ENCODE assay signal across 22 cellular contexts in the genomic region with DNA sequence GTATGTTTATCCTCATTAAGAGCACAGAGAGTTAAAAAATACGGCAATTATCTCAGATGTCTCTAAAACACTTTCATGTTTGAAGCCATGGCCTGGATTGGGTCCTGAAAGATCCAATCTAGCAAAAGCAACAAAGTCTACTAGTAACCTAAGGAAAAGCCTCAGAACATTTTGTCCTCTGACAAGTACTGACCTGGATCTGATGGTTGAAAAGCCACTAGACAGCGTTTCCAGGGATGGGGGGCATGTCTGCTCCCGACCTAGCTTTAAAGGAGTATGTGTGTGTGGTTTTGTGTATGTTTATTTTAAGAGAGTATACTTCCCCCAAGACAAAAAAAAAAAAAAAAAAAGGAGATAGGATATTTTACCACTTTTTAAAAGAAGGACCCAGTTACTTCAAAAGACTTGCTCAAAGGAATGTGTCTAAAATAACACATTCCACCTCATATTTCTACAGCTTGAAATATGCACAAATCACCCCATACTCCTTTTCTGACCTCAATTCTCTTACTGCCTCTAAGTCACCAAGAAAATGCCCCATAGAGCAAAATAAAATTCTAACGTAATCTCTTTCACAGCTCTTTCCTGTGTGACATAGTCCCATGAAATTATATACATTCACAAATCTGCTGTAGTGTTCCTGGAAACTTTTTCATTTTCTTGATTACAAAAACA.
DNase-seq lines count a peak whose midpoint lies in the region; ATAC-seq, FAIRE-seq and TF ChIP-seq lines count a peak whose summit lies in the region.
"Had no signal": no experiment of that assay in that cellular context is flagged by ENCODE, and none has a peak within 500 bp of the region (broad histone marks: within the 10 kb centered on the region; RNA-seq: fewer than 3 reads in every experiment).

No MANE protein-coding gene starts in this region.

- no peak for TF ChIP-seq POLR2A in thyroid gland (IDR thresholded peaks at IDR 0.05)

- H2AFZ ChIP-seq in keratinocyte (ENCODE audit: control insufficient read depth, low read length): peak overlapping the region; percentile 11

- no peak overlapping the region for H3K9ac ChIP-seq in adipocyte (ENCODE audit: low read length)
- H3K9ac ChIP-seq in keratinocyte (ENCODE audit: control insufficient read depth, extremely low read depth, insufficient read depth, low read length): no peak overlapping the region

- no peaks in the 10 kb centered on the region for H3K36me3 ChIP-seq in adipocyte (ENCODE audit: control insufficient read depth, insufficient read depth, low read length, severe bottlenecking)
- H3K36me3 ChIP-seq in keratinocyte (ENCODE audit: control insufficient read depth in 2 of 2, extremely low read depth in 1 of 2, insufficient read depth in 2 of 2, low read length in 2 of 2): no peaks in the 10 kb centered on the region
- H3K36me3 ChIP-seq in thyroid gland: no peaks in the 10 kb centered on the region

- H3K4me3 ChIP-seq in adipocyte (ENCODE audit: low read length) (no peak overlapping the region), choroid plexus epithelial cell (ENCODE audit: low read depth, low read length) (no peak overlapping the region), keratinocyte (ENCODE audit: control insufficient read depth in 2 of 3, extremely low read depth in 1 of 3, insufficient read depth in 2 of 3, low read depth in 1 of 3, low read length in 3 of 3) (no peak overlapping the region), thyroid gland (replicated peaks in 1 of 3) (no peak overlapping the region)
- H3K4me3 ChIP-seq: A549 had no signal

- no peak for FAIRE-seq in keratinocyte (lab: Jason Lieb, UNC)
- FAIRE-seq: A549, D721Med, H54 had no signal

- H3K9me1 ChIP-seq in keratinocyte (ENCODE audit: control insufficient read depth, extremely low read depth, insufficient read depth, low read length): no peaks in the 10 kb centered on the region

- H3K79me2 ChIP-seq in keratinocyte (ENCODE audit: control insufficient read depth, insufficient read depth, low read length): no peaks in the 10 kb centered on the region

- no peaks in the 10 kb centered on the region for H3K9me3 ChIP-seq in adipocyte (ENCODE audit: control insufficient read depth, low read length)
- H3K9me3 ChIP-seq in keratinocyte (ENCODE audit: control insufficient read depth, low read depth, low read length): no peaks in the 10 kb centered on the region
- no peaks in the 10 kb centered on the region for H3K9me3 ChIP-seq in thyroid gland
- H3K9me3 ChIP-seq: A549 had no signal

- H3K27ac ChIP-seq in keratinocyte (ENCODE audit: control insufficient read depth, insufficient read depth, low read length): no peak overlapping the region
- H3K27ac ChIP-seq in thyroid gland: peak overlapping the region; percentile 74 to 86 (median 76)
- H3K27ac ChIP-seq: A549 had no signal

- dilution Hi-C loops in keratinocyte (cut with MboI; ENCODE audit: extremely low pct_ligation_motif_present, low sequenced_read_pairs): no loop called here

- H3K4me1 ChIP-seq in adipocyte (ENCODE audit: control insufficient read depth, insufficient read depth, low read length): peaks cover 47% of the 10 kb centered on the region
- no peaks in the 10 kb centered on the region for H3K4me1 ChIP-seq in keratinocyte (ENCODE audit: control insufficient read depth, extremely low read depth, insufficient read depth, low read length)
- H3K4me1 ChIP-seq in thyroid gland: peaks cover 34 to 37% of the 10 kb centered on the region in 2 donors
- H3K4me1 ChIP-seq: A549 had no signal

- no peaks in the 10 kb centered on the region for H3K9me3 Mint-ChIP-seq in activated T-cell treated with anti-CD3 and anti-CD28 coated beads, Interleukin-2, amount 50 U/mL, for 72 hours

- H3K4me2 ChIP-seq in keratinocyte (ENCODE audit: control insufficient read depth, extremely low read depth, insufficient read depth, low read depth, low read length): no peak overlapping the region
- H3K4me2 ChIP-seq: A549 had no signal

- no peaks in the 10 kb centered on the region for H4K20me1 ChIP-seq in keratinocyte (ENCODE audit: control insufficient read depth, extremely low read depth, insufficient read depth, low read length)

- TF ChIP-seq CTCF in choroid plexus epithelial cell (conservative IDR thresholded peaks at IDR 0.05; ENCODE audit: low read depth, low read length): no peak
- TF ChIP-seq CTCF in keratinocyte (optimal IDR thresholded peaks at IDR 0.05 in 1 of 3, IDR thresholded peaks at IDR 0.05 in 1 of 3, conservative IDR thresholded peaks at IDR 0.05 in 1 of 3; ENCODE audit: extremely low read depth in 1 of 3, insufficient read depth in 2 of 3, low read length in 3 of 3): no peak
- no peak for TF ChIP-seq CTCF in thyroid gland (IDR thresholded peaks at IDR 0.05)

- H3K27ac Mint-ChIP-seq in activated T-cell treated with anti-CD3 and anti-CD28 coated beads, Interleukin-2, amount 50 U/mL, for 72 hours: no peak overlapping the region
- H3K27ac Mint-ChIP-seq: B cell, CD14-positive monocyte had no signal

- no peaks in the 10 kb centered on the region for H3K36me3 Mint-ChIP-seq in activated T-cell treated with anti-CD3 and anti-CD28 coated beads, Interleukin-2, amount 50 U/mL, for 72 hours (ENCODE audit: insufficient read depth in 2 of 2)
- H3K36me3 Mint-ChIP-seq: CD14-positive monocyte had no signal

- no peak for ATAC-seq in activated T-cell treated with anti-CD3 and anti-CD28 coated beads, Interleukin-2, amount 50 U/mL, for 72 hours (replicated peaks in 1 of 2)
- ATAC-seq in HG02610 (IDR thresholded peaks at IDR 0.05; ENCODE audit: unreplicated experiment): no peak
- ATAC-seq: A549, Panc1 had no signal

- H3K4me1 Mint-ChIP-seq in activated T-cell treated with anti-CD3 and anti-CD28 coated beads, Interleukin-2, amount 50 U/mL, for 72 hours (ENCODE audit: low read depth): no peaks in the 10 kb centered on the region
- H3K4me1 Mint-ChIP-seq: B cell, CD14-positive monocyte had no signal

- H3K4me3 Mint-ChIP-seq in activated T-cell treated with anti-CD3 and anti-CD28 coated beads, Interleukin-2, amount 50 U/mL, for 72 hours: no peak overlapping the region
- H3K4me3 Mint-ChIP-seq: B cell, CD14-positive monocyte had no signal

- peaks cover 7% of the 10 kb centered on the region for H3K27me3 Mint-ChIP-seq in activated T-cell treated with anti-CD3 and anti-CD28 coated beads, Interleukin-2, amount 50 U/mL, for 72 hours (ENCODE audit: low read depth)
- H3K27me3 Mint-ChIP-seq: B cell had no signal

- intact Hi-C loops in thyroid gland (cut with DNase I): no loop called here

- DNase-seq in adipocyte (ENCODE audit: low read depth) (peak; percentile 34), choroid plexus epithelial cell (ENCODE audit: low read depth) (peak; percentile 95), keratinocyte (ENCODE audit: low read depth, low spot score) (no peak), thyroid gland (peak; percentile 46 to 57)
- no peak for DNase-seq in activated T-cell treated with anti-CD3 and anti-CD28 coated beads, Interleukin-2, amount 50 U/mL, for 72 hours
- DNase-seq in activated CD4-positive, alpha-beta T cell treated with anti-CD3 and anti-CD28 coated beads, Interleukin-2, amount 50 U/mL, for 4 hours: no peak
- DNase-seq: DMS53, Karpas-422, NCI-H1694, NCI-H2081, NCI-H2171, NCI-H345, NCI-H524, NCI-H82, SIG-M5 had no signal

- WGBS in thyroid gland, 2 donors: 47 to 50% methylated on average over 4 of the region's 4 CpGs

- no peaks in the 10 kb centered on the region for H3K27me3 ChIP-seq in adipocyte (replicated peaks; ENCODE audit: control insufficient read depth, insufficient read depth, low read length)
- H3K27me3 ChIP-seq in keratinocyte (ENCODE audit: control insufficient read depth, extremely low read depth, insufficient read depth, low read length): peaks cover 3% of the 10 kb centered on the region
- no peaks in the 10 kb centered on the region for H3K27me3 ChIP-seq in thyroid gland

Comparison
In these comparisons a context has a peak if more than half of its experiments do, and no peak if none do; other contexts are left out.
1. DNase-seq: peak in adipocyte (single experiment), choroid plexus epithelial cell (single experiment) and thyroid gland (2 of 2); none in keratinocyte (single experiment), activated T-cell treated with anti-CD3 and anti-CD28 coated beads, Interleukin-2, amount 50 U/mL, for 72 hours (0 of 2) and activated CD4-positive, alpha-beta T cell treated with anti-CD3 and anti-CD28 coated beads, Interleukin-2, amount 50 U/mL, for 4 hours (0 of 2).